Comparison of ENCODE assay signal across 22 cellular contexts in genomic region chr3:100123112-100123511, GRCh38.
"Had no signal": no experiment of that assay in that cellular context is flagged by ENCODE, and none has a peak within 500 bp of the region (broad histone marks: within the 10 kb centered on the region; RNA-seq: fewer than 3 reads in every experiment).

No MANE protein-coding gene starts in this region.

- H3K4me1 ChIP-seq: right lobe of liver, vagina had no signal

- H3K4me3 Mint-ChIP-seq: activated CD4-positive, alpha-beta memory T cell treated with anti-CD3 and anti-CD28 coated beads for 36 hours; activated naive CD4-positive, alpha-beta T cell treated with anti-CD3 and anti-CD28 coated beads for 36 hours; activated naive CD8-positive, alpha-beta T cell treated with anti-CD3 and anti-CD28 coated beads, Interleukin-2, amount 50 U/mL, for 24 hours; brain; naive thymus-derived CD4-positive, alpha-beta T cell; stimulated activated naive B cell treated with anti-CD40 and anti-IgM and Interleukin-4, amounts not matched to agents 10 μg/mL and 1 μg/mL and 100 μg/mL, for 72 hours; T-helper 1 cell treated with Interleukin-12 subunit alpha and Interleukin-12 subunit beta and Interleukin-4 antibody, amounts not matched to agents 30 μg/mL and 1 μg/mL, for 36 hours; type B pancreatic cell had no signal

- H3K4me3 ChIP-seq: lower lobe of right lung, ovary, right lobe of liver, smooth muscle cell, vagina had no signal

- H3K9me3 ChIP-seq: lower lobe of right lung, ovary, right lobe of liver, vagina had no signal

- H3K27me3 Mint-ChIP-seq: activated CD4-positive, alpha-beta memory T cell treated with anti-CD3 and anti-CD28 coated beads for 36 hours; activated naive CD8-positive, alpha-beta T cell treated with anti-CD3 and anti-CD28 coated beads, Interleukin-2, amount 50 U/mL, for 24 hours; brain; stimulated activated naive B cell treated with anti-CD40 and anti-IgM and Interleukin-4, amounts not matched to agents 10 μg/mL and 1 μg/mL and 100 μg/mL, for 72 hours; type B pancreatic cell had no signal

- DNase-seq: activated CD4-positive, alpha-beta memory T cell treated with anti-CD3 and anti-CD28 coated beads for 36 hours; activated CD4-positive, alpha-beta T cell treated with anti-CD3 and anti-CD28 coated beads for 4 hours; activated CD4-positive, CD25-positive, alpha-beta regulatory T cell; activated naive CD4-positive, alpha-beta T cell treated with anti-CD3 and anti-CD28 coated beads for 36 hours; activated naive CD8-positive, alpha-beta T cell treated with anti-CD3 and anti-CD28 coated beads, Interleukin-2, amount 50 U/mL, for 24 hours; activated T-cell treated with anti-CD3 and anti-CD28 coated beads, Interleukin-2, amount 50 U/mL, for 48 hours; erythroblast; foreskin keratinocyte; hippocampal formation; left colon; lower lobe of right lung; naive thymus-derived CD4-positive, alpha-beta T cell; ovary; right lobe of liver; stimulated activated CD4-positive, alpha-beta T cell treated with anti-CD3 and anti-CD28 coated beads, Interleukin-15, amount 100 ng/mL, for 24 hours; stimulated activated naive B cell treated with anti-CD40 and anti-IgM and Interleukin-4, amounts not matched to agents 10 μg/mL and 1 μg/mL and 100 μg/mL, for 72 hours; T1000 had no signal

- H3K9me3 Mint-ChIP-seq: activated CD4-positive, alpha-beta memory T cell treated with anti-CD3 and anti-CD28 coated beads for 36 hours; activated naive CD4-positive, alpha-beta T cell treated with anti-CD3 and anti-CD28 coated beads for 36 hours; activated naive CD8-positive, alpha-beta T cell treated with anti-CD3 and anti-CD28 coated beads, Interleukin-2, amount 50 U/mL, for 24 hours; brain; stimulated activated naive B cell treated with anti-CD40 and anti-IgM and Interleukin-4, amounts not matched to agents 10 μg/mL and 1 μg/mL and 100 μg/mL, for 72 hours; T-helper 1 cell treated with Interleukin-12 subunit alpha and Interleukin-12 subunit beta and Interleukin-4 antibody, amounts not matched to agents 30 μg/mL and 1 μg/mL, for 36 hours; type B pancreatic cell had no signal

- ATAC-seq: activated naive CD8-positive, alpha-beta T cell treated with anti-CD3 and anti-CD28 coated beads, Interleukin-2, amount 50 U/mL, for 24 hours; foreskin keratinocyte; left colon; lower lobe of right lung; naive thymus-derived CD4-positive, alpha-beta T cell; right lobe of liver; stimulated activated naive B cell treated with anti-CD40 and anti-IgM and Interleukin-4, amounts not matched to agents 10 μg/mL and 1 μg/mL and 100 μg/mL, for 72 hours had no signal

- H3K4me1 Mint-ChIP-seq: activated naive CD8-positive, alpha-beta T cell treated with anti-CD3 and anti-CD28 coated beads, Interleukin-2, amount 50 U/mL, for 24 hours had no signal

- H3K27me3 ChIP-seq: foreskin keratinocyte, ovary, right lobe of liver, vagina had no signal

- H3K27ac ChIP-seq: foreskin keratinocyte, lower lobe of right lung, right lobe of liver, vagina had no signal

- H3K36me3 Mint-ChIP-seq: activated CD4-positive, alpha-beta memory T cell treated with anti-CD3 and anti-CD28 coated beads for 36 hours; brain; type B pancreatic cell had no signal

- H3K36me3 ChIP-seq: lower lobe of right lung, ovary, right lobe of liver, vagina had no signal

- H3K27ac Mint-ChIP-seq: activated CD4-positive, alpha-beta memory T cell treated with anti-CD3 and anti-CD28 coated beads for 36 hours; activated naive CD4-positive, alpha-beta T cell treated with anti-CD3 and anti-CD28 coated beads for 36 hours; activated naive CD8-positive, alpha-beta T cell treated with anti-CD3 and anti-CD28 coated beads, Interleukin-2, amount 50 U/mL, for 24 hours; naive thymus-derived CD4-positive, alpha-beta T cell; stimulated activated naive B cell treated with anti-CD40 and anti-IgM and Interleukin-4, amounts not matched to agents 10 μg/mL and 1 μg/mL and 100 μg/mL, for 72 hours; T-helper 1 cell treated with Interleukin-12 subunit alpha and Interleukin-12 subunit beta and Interleukin-4 antibody, amounts not matched to agents 30 μg/mL and 1 μg/mL, for 36 hours; type B pancreatic cell had no signal
